19 cellular contexts compared by ENCODE assay signal in genomic region chr5:89168766-89169165, GRCh38.
A peak's percentile ranks its signal among the peaks of the same experiment; 100 is the strongest.
DNase-seq lines count a peak whose midpoint lies in the region; ATAC-seq, FAIRE-seq and TF ChIP-seq lines count a peak whose summit lies in the region.
"Had no signal": no experiment of that assay in that cellular context is flagged by ENCODE, and none has a peak within 500 bp of the region (broad histone marks: within the 10 kb centered on the region; RNA-seq: fewer than 3 reads in every experiment).

No MANE protein-coding gene starts in this region.

- no peak for TF ChIP-seq POLR2A in K562 (conservative IDR thresholded peaks at IDR 0.05)

- H3K9me3 ChIP-seq in K562 (replicated peaks; ENCODE audit: control insufficient read depth, insufficient read depth, low read depth, low read length): peaks cover 2% of the 10 kb centered on the region
- H3K9me3 ChIP-seq: SK-N-SH, thoracic aorta had no signal

- no peaks in the 10 kb centered on the region for H3K4me1 Mint-ChIP-seq in mesothelial cell of epicardium
- H3K4me1 Mint-ChIP-seq: CD4-positive, CD25-positive, alpha-beta regulatory T cell had no signal

- no TSS peak for BruUV-seq in K562 (replicated peaks; lab: Mats Ljungman, UMichigan)

- DNase-seq in K562 (ENCODE audit: extremely low read depth in 1 of 4, low spot score in 3 of 4) (no peak), cortex of kidney (lab: John Stamatoyannopoulos, UW) (no peak), kidney glomerular epithelial cell (lab: John Stamatoyannopoulos, UW) (no peak), mesothelial cell of epicardium (ENCODE audit: low spot score in 2 of 2, unreplicated experiment in 2 of 2) (no peak)
- DNase-seq in activated effector memory CD4-positive, alpha-beta T cell treated with Interleukin-2 at 50 U/mL for 16 hours: no peak
- DNase-seq: amygdala; CD4-positive, CD25-positive, alpha-beta regulatory T cell; HCEC 1CT; natural killer cell; NCI-H146; SK-N-SH had no signal

- peak overlapping the region; percentile 19; the same call in 1 of the 2 replicates for H2AFZ ChIP-seq in K562 (ENCODE audit: low read depth, low read length)

- no peaks in the 10 kb centered on the region for H4K20me1 ChIP-seq in K562 (replicated peaks; ENCODE audit: control insufficient read depth, insufficient read depth, low read length)

- H3K27ac ChIP-seq in K562 (ENCODE audit: extremely low read depth, low read depth, low read length): no peak overlapping the region
- H3K27ac ChIP-seq: thoracic aorta had no signal

- H3K79me2 ChIP-seq in K562 (ENCODE audit: control insufficient read depth, insufficient read depth, low read length): no peaks in the 10 kb centered on the region

- H3K9me3 Mint-ChIP-seq in mesothelial cell of epicardium: peaks cover 10% of the 10 kb centered on the region
- H3K9me3 Mint-ChIP-seq: natural killer cell had no signal

- H3K4me3 Mint-ChIP-seq in mesothelial cell of epicardium: no peak overlapping the region
- H3K4me3 Mint-ChIP-seq: CD4-positive, CD25-positive, alpha-beta regulatory T cell; natural killer cell; WTC11 had no signal

- no peaks in the 10 kb centered on the region for H3K36me3 Mint-ChIP-seq in mesothelial cell of epicardium
- H3K36me3 Mint-ChIP-seq: CD4-positive, CD25-positive, alpha-beta regulatory T cell; IgD-negative memory B cell; natural killer cell had no signal

- no peak overlapping the region for H3K9ac ChIP-seq in K562 (ENCODE audit: insufficient read depth in 1 of 2, low read depth in 2 of 2, low read length in 2 of 2)
- H3K9ac ChIP-seq: SK-N-SH had no signal

- H3K4me3 ChIP-seq in K562: no peak overlapping the region
- H3K4me3 ChIP-seq: thoracic aorta had no signal

- WGBS in K562 (ENCODE audit: insufficient coverage, low coverage, missing lambda C conversion rate): 51% methylated on average over 3 of the region's 3 CpGs

- in situ Hi-C loops in K562 (cut with MboI): no loop called here

- peak; percentile 93 for ATAC-seq in GM18870 (IDR thresholded peaks at IDR 0.05; ENCODE audit: unreplicated experiment)
- ATAC-seq in GM21526 (IDR thresholded peaks at IDR 0.05; ENCODE audit: low FRiP score, unreplicated experiment): peak; percentile 56
- peak; percentile 76 for ATAC-seq in HG03064 (IDR thresholded peaks at IDR 0.05; ENCODE audit: low read depth, unreplicated experiment)
- no peak for ATAC-seq in K562
- ATAC-seq: natural killer cell, sciatic nerve had no signal

- no peak overlapping the region for H3K4me2 ChIP-seq in K562 (ENCODE audit: insufficient read depth, low read length)
- H3K4me2 ChIP-seq: SK-N-SH had no signal

- no peak overlapping the region for H3K27ac Mint-ChIP-seq in mesothelial cell of epicardium
- H3K27ac Mint-ChIP-seq: CD4-positive, CD25-positive, alpha-beta regulatory T cell; natural killer cell; WTC11 had no signal

- TF ChIP-seq EP300 in K562 (IDR thresholded peaks at IDR 0.05; ENCODE audit: low read length): no peak

- TF ChIP-seq CTCF in K562 (IDR thresholded peaks at IDR 0.05 in 2 of 3, conservative IDR thresholded peaks at IDR 0.05 in 1 of 3; ENCODE audit: insufficient read depth in 2 of 3, low read depth in 1 of 3, low read length in 3 of 3): no peak
- no peak for TF ChIP-seq CTCF in mesothelial cell of epicardium (IDR thresholded peaks at IDR 0.05; ENCODE audit: unreplicated experiment)

- POLR2A ChIA-PET in K562 (lab: Yijun Ruan, JAX): no interaction called here

- H3K27me3 Mint-ChIP-seq in mesothelial cell of epicardium (ENCODE audit: low read depth): no peaks in the 10 kb centered on the region
- H3K27me3 Mint-ChIP-seq: CD4-positive, CD25-positive, alpha-beta regulatory T cell; IgD-negative memory B cell had no signal

- intact Hi-C loops in K562 (cut with micrococcal nuclease): no loop called here

- no peaks in the 10 kb centered on the region for H3K36me3 ChIP-seq in K562 (ENCODE audit: control insufficient read depth, insufficient read depth, low read length)
- H3K36me3 ChIP-seq: thoracic aorta had no signal

- no peaks in the 10 kb centered on the region for H3K27me3 ChIP-seq in K562 (ENCODE audit: control insufficient read depth in 2 of 2, insufficient read depth in 2 of 2, low read length in 2 of 2)

- peaks cover 0 to 2% of the 10 kb centered on the region in 2 experiments; a peak in 2 of 5 replicates for H3K4me1 ChIP-seq in K562 (replicated peaks in 1 of 2; ENCODE audit: control insufficient read depth in 2 of 2, insufficient read depth in 2 of 2, low read length in 2 of 2)

- H3K9me1 ChIP-seq in K562 (ENCODE audit: control insufficient read depth, insufficient read depth, low read length): no peaks in the 10 kb centered on the region

- no peak for FAIRE-seq in K562 (lab: Jason Lieb, UNC)
- FAIRE-seq: keratinocyte had no signal

- TF ChIP-seq RAD21 in K562 (CRISPR knock-in tag; conservative IDR thresholded peaks at IDR 0.05 in 1 of 2, IDR thresholded peaks at IDR 0.05 in 1 of 2): no peak

- CTCF ChIA-PET in K562 (lab: Yijun Ruan, JAX; ENCODE audit: low intra/inter-chr PET ratio): no interaction called here

TF ChIP-seq in K562, 482 proteins besides CTCF, POLR2A, EP300 and RAD21:
- no peak for TF ChIP-seq ZSCAN29 (IDR thresholded peaks at IDR 0.05)
